2 cellular contexts compared by ENCODE assay signal in the genomic region with DNA sequence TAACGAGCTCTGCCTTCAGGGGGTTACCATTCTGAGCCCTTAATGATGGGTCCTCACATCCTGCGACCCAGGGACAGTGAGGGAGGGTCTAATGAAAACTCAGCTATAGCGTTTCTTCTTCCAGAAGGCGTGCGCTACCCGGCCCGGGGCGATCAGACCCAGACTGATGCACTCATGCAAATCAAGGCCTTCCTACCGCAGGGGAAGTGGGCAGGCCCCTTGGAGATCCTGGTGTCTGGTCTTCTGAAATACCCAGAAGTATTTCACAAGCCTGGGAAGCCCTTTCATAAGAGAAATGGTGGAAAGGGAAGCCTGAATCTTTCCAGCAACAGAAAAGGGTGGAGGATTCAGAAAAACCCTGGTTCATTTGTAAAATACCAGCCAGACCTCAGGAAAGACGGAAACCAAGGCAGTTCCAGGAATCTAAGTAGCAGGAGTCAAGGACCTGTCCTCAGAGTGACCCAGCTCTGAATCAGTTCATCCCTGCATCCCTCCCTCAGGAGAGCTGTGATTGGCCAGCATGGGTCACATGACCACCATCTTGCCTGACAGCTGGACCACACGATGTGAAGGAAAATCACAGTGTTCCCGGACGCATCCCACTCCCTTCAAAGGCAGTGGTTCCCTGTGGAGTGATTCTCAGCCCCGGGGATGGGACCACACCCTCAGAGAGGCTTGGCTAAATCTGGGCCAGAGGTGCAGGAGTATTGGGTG.
TF ChIP-seq lines count a peak whose summit lies in the region.

No MANE protein-coding gene starts in this region.

TF ChIP-seq in WTC11, 78 proteins besides CTCF, POLR2A, EP300 and RAD21:
- TF ChIP-seq, protein P1, sequence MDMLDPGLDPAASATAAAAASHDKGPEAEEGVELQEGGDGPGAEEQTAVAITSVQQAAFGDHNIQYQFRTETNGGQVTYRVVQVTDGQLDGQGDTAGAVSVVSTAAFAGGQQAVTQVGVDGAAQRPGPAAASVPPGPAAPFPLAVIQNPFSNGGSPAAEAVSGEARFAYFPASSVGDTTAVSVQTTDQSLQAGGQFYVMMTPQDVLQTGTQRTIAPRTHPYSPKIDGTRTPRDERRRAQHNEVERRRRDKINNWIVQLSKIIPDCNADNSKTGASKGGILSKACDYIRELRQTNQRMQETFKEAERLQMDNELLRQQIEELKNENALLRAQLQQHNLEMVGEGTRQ (CRISPR knock-in tag; IDR thresholded peaks at IDR 0.05), result peak; percentile 89
- TF ChIP-seq ELF4 (CRISPR knock-in tag; IDR thresholded peaks at IDR 0.05; ENCODE audit: low read depth) (no peak), SMAD3 (CRISPR knock-in tag; IDR thresholded peaks at IDR 0.05; ENCODE audit: borderline replicate concordance) (no peak), NR2C2 (CRISPR knock-in tag; IDR thresholded peaks at IDR 0.05) (no peak), USF1 (CRISPR knock-in tag; IDR thresholded peaks at IDR 0.05) (peak; percentile 83), NFYB (CRISPR knock-in tag; conservative IDR thresholded peaks at IDR 0.05; ENCODE audit: low read depth) (peak; percentile 29; the same call in 1 of the 2 replicates)
- TF ChIP-seq, protein P2, sequence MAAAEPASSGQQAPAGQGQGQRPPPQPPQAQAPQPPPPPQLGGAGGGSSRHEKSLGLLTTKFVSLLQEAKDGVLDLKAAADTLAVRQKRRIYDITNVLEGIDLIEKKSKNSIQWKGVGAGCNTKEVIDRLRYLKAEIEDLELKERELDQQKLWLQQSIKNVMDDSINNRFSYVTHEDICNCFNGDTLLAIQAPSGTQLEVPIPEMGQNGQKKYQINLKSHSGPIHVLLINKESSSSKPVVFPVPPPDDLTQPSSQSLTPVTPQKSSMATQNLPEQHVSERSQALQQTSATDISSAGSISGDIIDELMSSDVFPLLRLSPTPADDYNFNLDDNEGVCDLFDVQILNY (CRISPR knock-in tag; IDR thresholded peaks at IDR 0.05), result no peak

TF ChIP-seq in HepG2, 621 proteins besides CTCF, POLR2A, EP300 and RAD21:
- TF ChIP-seq SETDB1 (CRISPR knock-in tag; IDR thresholded peaks at IDR 0.05; ENCODE audit: borderline replicate concordance), result no peak
- peak; percentile 65 for TF ChIP-seq NFYC (CRISPR knock-in tag; IDR thresholded peaks at IDR 0.05)
- TF ChIP-seq ZSCAN22 (CRISPR knock-in tag; IDR thresholded peaks at IDR 0.05), result no peak
- TF ChIP-seq RAD51 (IDR thresholded peaks at IDR 0.05; ENCODE audit: borderline replicate concordance), result peak; percentile 30; the same call in 1 of the 2 replicates
- peak; percentile 54; the same call in 1 of the 2 replicates for TF ChIP-seq NFYB (CRISPR knock-in tag; IDR thresholded peaks at IDR 0.05)
- TF ChIP-seq, protein P1 (IDR thresholded peaks at IDR 0.05; ENCODE audit: low read depth, low read length), result 0 out of 2 replicates have a peak, but pooled peaks have one; percentile 33
- TF ChIP-seq, protein P1 (CRISPR knock-in tag; IDR thresholded peaks at IDR 0.05; ENCODE audit: borderline replicate concordance), result no peak; the same call in 1 of the 2 replicates
